In genomic region chr1:219542828-219543518, GRCh38 we compare ENCODE assay signal across 27 cellular contexts.
DNase-seq lines count a peak whose midpoint lies in the region; ATAC-seq and TF ChIP-seq lines count a peak whose summit lies in the region.
"Had no signal": no experiment of that assay in that cellular context is flagged by ENCODE, and none has a peak within 500 bp of the region (broad histone marks: within the 10 kb centered on the region; RNA-seq: fewer than 3 reads in every experiment).

No MANE protein-coding gene starts in this region.

- ATAC-seq in gastroesophageal sphincter (no peak), HG02571 (IDR thresholded peaks at IDR 0.05; ENCODE audit: unreplicated experiment) (no peak)
- ATAC-seq: heart left ventricle, left ventricle myocardium superior, T-cell had no signal

- 85 to 93% methylated on average over 4 of the region's 5 CpGs for WGBS in gastroesophageal sphincter (ENCODE audit: low coverage in 1 of 2), 2 donors

- TF ChIP-seq EP300 in gastroesophageal sphincter (IDR thresholded peaks at IDR 0.05) = no peak

- no peak for TF ChIP-seq POLR2A in gastroesophageal sphincter (IDR thresholded peaks at IDR 0.05)

- CTCF ChIA-PET in RWPE1 (lab: Yijun Ruan, JAX) = interaction anchor here (0.7 kb wide), 1 partner anchor 39 kb away, joined by 3 read pairs; no protein-coding TSS in a partner anchor

- H3K27me3 ChIP-seq in kidney epithelial cell (ENCODE audit: control insufficient read depth, insufficient read depth, low read length) (no peaks in the 10 kb centered on the region), gastroesophageal sphincter (no peaks in the 10 kb centered on the region)
- H3K27me3 ChIP-seq: ascending aorta; BLaER1 treated with 17β-estradiol and CSF1 and Interleukin-3, amounts not matched to agents 10 nM and 100 nM; colonic mucosa; heart left ventricle; sigmoid colon; upper lobe of left lung had no signal

- H3K4me3 ChIP-seq in astrocyte of the spinal cord (ENCODE audit: low read depth, low read length) (no peak overlapping the region), kidney epithelial cell (ENCODE audit: low read depth, low read length) (no peak overlapping the region), gastroesophageal sphincter (no peak overlapping the region)
- H3K4me3 ChIP-seq: ascending aorta; BLaER1 treated with 17β-estradiol and CSF1 and Interleukin-3, amounts not matched to agents 10 nM and 100 nM; colonic mucosa; heart left ventricle; sigmoid colon; upper lobe of left lung had no signal

- TF ChIP-seq CTCF in astrocyte of the spinal cord (IDR thresholded peaks at IDR 0.05; ENCODE audit: low read depth, low read length) (no peak), kidney epithelial cell (IDR thresholded peaks at IDR 0.05; ENCODE audit: insufficient read depth, low read length, poor library complexity, severe bottlenecking) (no peak), RWPE1 (conservative IDR thresholded peaks at IDR 0.05; ENCODE audit: low read depth) (no peak), gastroesophageal sphincter (IDR thresholded peaks at IDR 0.05) (no peak)

- POLR2A ChIA-PET in RWPE1 (lab: Yijun Ruan, JAX; ENCODE audit: low non-redundant PET) = no interaction called here

- H3K27ac ChIP-seq in RWPE1 = no peak overlapping the region
- no peak overlapping the region for H3K27ac ChIP-seq in gastroesophageal sphincter
- H3K27ac ChIP-seq: ascending aorta; BLaER1 treated with 17β-estradiol and CSF1 and Interleukin-3, amounts not matched to agents 10 nM and 100 nM; colonic mucosa; heart left ventricle; sigmoid colon; upper lobe of left lung had no signal

- in situ Hi-C loops in astrocyte of the spinal cord (cut with HindIII; ENCODE audit: low sequenced_read_pairs) = no loop called here

- no peaks in the 10 kb centered on the region for H3K4me1 ChIP-seq in gastroesophageal sphincter
- H3K4me1 ChIP-seq: ascending aorta, Caco-2, colonic mucosa, heart left ventricle, sigmoid colon, upper lobe of left lung had no signal

- H3K36me3 ChIP-seq in kidney epithelial cell (ENCODE audit: control insufficient read depth, insufficient read depth, low read length) (no peaks in the 10 kb centered on the region), gastroesophageal sphincter (no peaks in the 10 kb centered on the region)
- H3K36me3 ChIP-seq: ascending aorta; BLaER1 treated with 17β-estradiol and CSF1 and Interleukin-3, amounts not matched to agents 10 nM and 100 nM; colonic mucosa; heart left ventricle; sigmoid colon; upper lobe of left lung had no signal

- no peaks in the 10 kb centered on the region for H3K9me3 ChIP-seq in gastroesophageal sphincter
- H3K9me3 ChIP-seq: ascending aorta, Caco-2, colonic mucosa, heart left ventricle, sigmoid colon, upper lobe of left lung had no signal

- DNase-seq in AG20443 (ENCODE audit: low spot score) = peak; percentile 28
- DNase-seq in M059J (ENCODE audit: low read depth) = peak; percentile 76
- DNase-seq in astrocyte of the spinal cord (ENCODE audit: low read depth, low spot score) = peak; percentile 78
- peak; percentile 66 for DNase-seq in kidney epithelial cell (ENCODE audit: low read depth)
- DNase-seq in RWPE1 (ENCODE audit: low spot score) = no peak
- DNase-seq in NCI-H2196 (lab: John Stamatoyannopoulos, UW; ENCODE audit: unreplicated experiment) = no peak
- DNase-seq: activated naive CD4-positive, alpha-beta T cell treated with anti-CD3 and anti-CD28 coated beads, Interleukin-2, amount 10 ng/mL, durations not matched to agents 7 days and 5 days; activated T-cell treated with anti-CD3 and anti-CD28 coated beads, Interleukin-2, amount 50 U/mL, for 48 hours; Caco-2; colonic mucosa; DND-41; endodermal cell; H9; heart left ventricle; KBM-7; left ventricle myocardium superior; NCI-H1694 treated with DMSO at 0.1 percent for 48 hours; nephron progenitor cell; posterior cingulate gyrus; Right ventricle myocardium superior; sigmoid colon; T-cell; upper lobe of left lung had no signal

Comparison
In these comparisons a context has a peak if more than half of its experiments do, and no peak if none do; other contexts are left out.
1. DNase-seq: peak in AG20443 (single experiment), M059J (single experiment), astrocyte of the spinal cord (single experiment) and kidney epithelial cell (single experiment); none in RWPE1 (single experiment) and NCI-H2196 (single experiment).